2 cellular contexts compared by ENCODE assay signal in genomic region chr1:179017383-179018326, GRCh38.
TF ChIP-seq lines count a peak whose summit lies in the region.

No MANE protein-coding gene starts in this region.

TF ChIP-seq in GM23338, 12 proteins besides CTCF, POLR2A, EP300 and RAD21 (continued from another document):
- no peak for TF ChIP-seq ZNF462 (CRISPR knock-in tag; IDR thresholded peaks at IDR 0.05)
- TF ChIP-seq EZH2phosphoT487 (IDR thresholded peaks at IDR 0.05; ENCODE audit: unreplicated experiment) = no peak
- TF ChIP-seq EZH2 (IDR thresholded peaks at IDR 0.05; ENCODE audit: low read depth, unreplicated experiment) = no peak
- no peak for TF ChIP-seq JUNB (IDR thresholded peaks at IDR 0.05; ENCODE audit: unreplicated experiment)
- TF ChIP-seq ETS1 (IDR thresholded peaks at IDR 0.05) = no peak
- TF ChIP-seq REST (IDR thresholded peaks at IDR 0.05; ENCODE audit: unreplicated experiment) = no peak
TF ChIP-seq in GM23338: peak in this region for 0.

TF ChIP-seq in SK-N-SH, 30 proteins besides CTCF, POLR2A, EP300 and RAD21 (continued from another document):
- TF ChIP-seq FOXM1 (IDR thresholded peaks at IDR 0.05; ENCODE audit: low read depth) = no peak
- no peak for TF ChIP-seq PBX3 (IDR thresholded peaks at IDR 0.05)
- TF ChIP-seq POLR2AphosphoS5 (IDR thresholded peaks at IDR 0.05; ENCODE audit: low read depth, low read length) = no peak
- no peak for TF ChIP-seq RFX5 (IDR thresholded peaks at IDR 0.05; ENCODE audit: low read length)
- no peak for TF ChIP-seq ZBTB33 (IDR thresholded peaks at IDR 0.05; ENCODE audit: borderline replicate concordance, low read depth)
- TF ChIP-seq GATA2 (CRISPR knock-in tag; IDR thresholded peaks at IDR 0.05) = no peak
- TF ChIP-seq NRF1 (IDR thresholded peaks at IDR 0.05; ENCODE audit: low read depth, low read length) = no peak
- TF ChIP-seq SIN3A (IDR thresholded peaks at IDR 0.05; ENCODE audit: borderline replicate concordance, low read depth, low read length) = no peak
- no peak for TF ChIP-seq IRF3 (IDR thresholded peaks at IDR 0.05; ENCODE audit: low read depth, low read length)
- TF ChIP-seq RXRA (IDR thresholded peaks at IDR 0.05; ENCODE audit: borderline replicate concordance, low read depth) = no peak
- TF ChIP-seq JUND (IDR thresholded peaks at IDR 0.05) = no peak
- no peak for TF ChIP-seq ELF1 (IDR thresholded peaks at IDR 0.05)
- TF ChIP-seq REST (IDR thresholded peaks at IDR 0.05; ENCODE audit: low read depth, low read length) = no peak
TF ChIP-seq in SK-N-SH: peak in this region for 0.
